Comparison of ENCODE assay signal across 27 cellular contexts in the genomic region with DNA sequence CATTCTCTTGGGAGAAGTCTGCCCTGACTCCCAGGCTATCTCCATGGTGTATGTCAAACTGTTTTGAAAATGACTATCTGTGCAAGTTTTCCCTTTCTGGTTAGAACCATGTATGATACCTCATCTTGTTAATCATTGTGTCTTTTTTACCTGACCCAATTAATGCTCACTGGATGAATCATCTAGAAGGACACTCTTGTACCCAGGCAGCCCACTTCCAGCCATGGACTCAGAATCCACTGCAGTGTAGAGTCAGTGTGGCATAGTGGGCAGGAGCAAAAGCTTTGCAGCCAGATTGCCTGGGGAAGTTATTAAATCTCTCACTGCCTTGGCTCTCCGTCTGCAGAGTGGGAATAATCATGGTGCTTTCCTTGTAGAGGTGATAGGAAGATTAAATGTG. TPM values are rescaled to one million over a fixed set of nuclear protein-coding genes. Genes with fewer than 3 reads are reported as not detected.
"Had no signal": no experiment of that assay in that cellular context is flagged by ENCODE, and none has a peak within 500 bp of the region (broad histone marks: within the 10 kb centered on the region; RNA-seq: fewer than 3 reads in every experiment).

No MANE protein-coding gene starts in this region.

- H3K27ac ChIP-seq: breast epithelium, coronary artery, epithelial cell of prostate, parathyroid adenoma, right lobe of liver, thoracic aorta, WERI-Rb-1 had no signal

- H3K9me3 Mint-ChIP-seq: activated CD4-positive, alpha-beta T cell treated with anti-CD3 and anti-CD28 coated beads, Interleukin-2, amount 10 ng/mL, durations not matched to agents 7 days and 5 days; activated naive CD4-positive, alpha-beta T cell treated with anti-CD3 and anti-CD28 coated beads for 36 hours; activated naive CD8-positive, alpha-beta T cell treated with anti-CD3 and anti-CD28 coated beads, Interleukin-2, amount 10 ng/mL, durations not matched to agents 7 days and 5 days; activated T-cell treated with anti-CD3 and anti-CD28 coated beads, Interleukin-2, amount 50 U/mL, for 24 hours; activated T-helper 2 cell treated with anti-CD3 and anti-CD28 coated beads, Interferon-gamma antibody, Interleukin-2, Interleukin-4, amounts not matched to agents 10 μg/mL and 5 μg/mL and 100 μg/mL, durations not matched to agents 14 hours and 24 hours and 36 hours; stimulated activated memory B cell treated with anti-CD40 and anti-IgM and Interleukin-4, amounts not matched to agents 10 μg/mL and 1 μg/mL and 100 μg/mL, for 72 hours had no signal

- H3K4me3 ChIP-seq: breast epithelium, coronary artery, right lobe of liver, smooth muscle cell, thoracic aorta, upper lobe of left lung had no signal

- H3K27ac Mint-ChIP-seq: activated CD4-positive, alpha-beta T cell treated with anti-CD3 and anti-CD28 coated beads, Interleukin-2, amount 10 ng/mL, durations not matched to agents 7 days and 5 days; activated naive CD4-positive, alpha-beta T cell treated with anti-CD3 and anti-CD28 coated beads for 36 hours; activated naive CD8-positive, alpha-beta T cell treated with anti-CD3 and anti-CD28 coated beads, Interleukin-2, amount 10 ng/mL, durations not matched to agents 7 days and 5 days; activated T-cell treated with anti-CD3 and anti-CD28 coated beads, Interleukin-2, amount 50 U/mL, for 24 hours; activated T-helper 2 cell treated with anti-CD3 and anti-CD28 coated beads, Interferon-gamma antibody, Interleukin-2, Interleukin-4, amounts not matched to agents 10 μg/mL and 5 μg/mL and 100 μg/mL, durations not matched to agents 14 hours and 24 hours and 36 hours; stimulated activated memory B cell treated with anti-CD40 and anti-IgM and Interleukin-4, amounts not matched to agents 10 μg/mL and 1 μg/mL and 100 μg/mL, for 72 hours had no signal

- H3K9me3 ChIP-seq: breast epithelium, right lobe of liver, thoracic aorta, upper lobe of left lung had no signal

- H3K79me2 ChIP-seq: parathyroid adenoma had no signal

- H2AFZ ChIP-seq: parathyroid adenoma had no signal

- ATAC-seq: left cardiac atrium; stimulated activated memory B cell treated with anti-CD40 and anti-IgM and Interleukin-4, amounts not matched to agents 10 μg/mL and 1 μg/mL and 100 μg/mL, for 72 hours had no signal

- H3K4me1 ChIP-seq: breast epithelium, right lobe of liver had no signal

- H3K36me3 Mint-ChIP-seq: activated naive CD8-positive, alpha-beta T cell treated with anti-CD3 and anti-CD28 coated beads, Interleukin-2, amount 10 ng/mL, durations not matched to agents 7 days and 5 days; naive B cell; stimulated activated memory B cell treated with anti-CD40 and anti-IgM and Interleukin-4, amounts not matched to agents 10 μg/mL and 1 μg/mL and 100 μg/mL, for 72 hours had no signal

- H3K4me2 ChIP-seq: smooth muscle cell had no signal

- H3K36me3 ChIP-seq: breast epithelium, right lobe of liver, thoracic aorta, upper lobe of left lung, WERI-Rb-1 had no signal

- DNase-seq: activated CD4-positive, alpha-beta T cell treated with anti-CD3 and anti-CD28 coated beads, Interleukin-2, amount 10 ng/mL, durations not matched to agents 7 days and 5 days; activated CD4-positive, CD25-positive, alpha-beta regulatory T cell treated with anti-CD3 and anti-CD28 coated beads, Interleukin-2, amount 50 U/mL, for 72 hours; activated naive CD4-positive, alpha-beta T cell treated with anti-CD3 and anti-CD28 coated beads for 36 hours; activated naive CD8-positive, alpha-beta T cell treated with anti-CD3 and anti-CD28 coated beads, Interleukin-2, amount 10 ng/mL, durations not matched to agents 7 days and 5 days; activated T-cell treated with anti-CD3 and anti-CD28 coated beads, Interleukin-2, amount 50 U/mL, for 24 hours; amniotic stem cell; foreskin melanocyte; left cardiac atrium; mesenchymal stem cell; naive B cell; nucleus accumbens; stimulated activated CD4-positive, alpha-beta T cell treated with anti-CD3 and anti-CD28 coated beads, Interleukin-15, amount 100 ng/mL, for 24 hours; T-helper 1 cell; WERI-Rb-1 had no signal

- FAIRE-seq: TTC549 had no signal

- H3K27me3 ChIP-seq: breast epithelium, right lobe of liver, upper lobe of left lung had no signal

- H3K27me3 Mint-ChIP-seq: activated CD4-positive, alpha-beta T cell treated with anti-CD3 and anti-CD28 coated beads, Interleukin-2, amount 10 ng/mL, durations not matched to agents 7 days and 5 days; naive B cell had no signal

- H3K4me3 Mint-ChIP-seq: activated CD4-positive, alpha-beta T cell treated with anti-CD3 and anti-CD28 coated beads, Interleukin-2, amount 10 ng/mL, durations not matched to agents 7 days and 5 days; activated naive CD4-positive, alpha-beta T cell treated with anti-CD3 and anti-CD28 coated beads for 36 hours; activated naive CD8-positive, alpha-beta T cell treated with anti-CD3 and anti-CD28 coated beads, Interleukin-2, amount 10 ng/mL, durations not matched to agents 7 days and 5 days; activated T-cell treated with anti-CD3 and anti-CD28 coated beads, Interleukin-2, amount 50 U/mL, for 24 hours; naive B cell; stimulated activated memory B cell treated with anti-CD40 and anti-IgM and Interleukin-4, amounts not matched to agents 10 μg/mL and 1 μg/mL and 100 μg/mL, for 72 hours had no signal

- H3K4me1 Mint-ChIP-seq: activated CD4-positive, alpha-beta T cell treated with anti-CD3 and anti-CD28 coated beads, Interleukin-2, amount 10 ng/mL, durations not matched to agents 7 days and 5 days; activated naive CD8-positive, alpha-beta T cell treated with anti-CD3 and anti-CD28 coated beads, Interleukin-2, amount 10 ng/mL, durations not matched to agents 7 days and 5 days; stimulated activated memory B cell treated with anti-CD40 and anti-IgM and Interleukin-4, amounts not matched to agents 10 μg/mL and 1 μg/mL and 100 μg/mL, for 72 hours had no signal

- H3K9ac ChIP-seq: parathyroid adenoma had no signal

RNA-seq across cellular contexts. Expression of a gene that starts 1.2 kb away (rescaled TPM):
- total RNA-seq: activated CD4-positive, alpha-beta T cell treated with anti-CD3 and anti-CD28 coated beads, Interleukin-2, amount 10 ng/mL, durations not matched to agents 7 days and 5 days; activated naive CD4-positive, alpha-beta T cell treated with anti-CD3 and anti-CD28 coated beads for 36 hours; activated naive CD8-positive, alpha-beta T cell treated with anti-CD3 and anti-CD28 coated beads, Interleukin-2, amount 10 ng/mL, durations not matched to agents 7 days and 5 days; activated T-helper 2 cell treated with anti-CD3 and anti-CD28 coated beads, Interferon-gamma antibody, Interleukin-2, Interleukin-4, amounts not matched to agents 10 μg/mL and 5 μg/mL and 100 μg/mL, durations not matched to agents 14 hours and 24 hours and 36 hours; left cardiac atrium; mononuclear cell; right lobe of liver; thoracic aorta had no signal
- polyA plus RNA-seq: neural cell had no signal
